Comparison of ENCODE assay signal across 11 cellular contexts in the genomic region with DNA sequence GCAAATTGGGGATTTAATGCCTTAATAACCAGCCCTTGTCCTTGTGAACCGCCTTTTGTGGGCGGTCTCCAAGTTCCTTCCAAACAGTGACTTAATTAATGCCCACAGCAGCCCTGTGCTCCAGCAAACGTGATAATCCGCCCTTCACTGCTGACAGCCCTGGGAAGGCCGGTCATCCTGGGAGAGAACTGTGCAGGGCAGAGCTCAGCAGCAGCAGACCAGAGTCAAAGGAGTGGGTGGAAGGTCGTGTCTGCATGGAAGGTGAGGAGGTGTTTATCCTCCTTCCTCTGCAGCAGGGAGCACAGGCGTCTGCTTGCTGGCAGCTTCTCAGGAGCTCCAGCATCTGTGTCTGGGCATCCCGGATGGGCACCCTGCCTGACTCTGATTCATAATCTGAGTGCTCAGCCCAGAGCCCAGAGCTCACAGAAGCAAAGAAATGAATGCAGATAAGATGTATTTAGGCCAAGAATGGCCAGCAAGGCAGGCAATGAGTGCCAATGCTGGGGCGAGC.
DNase-seq lines count a peak whose midpoint lies in the region; ATAC-seq lines count a peak whose summit lies in the region.
"Had no signal": no experiment of that assay in that cellular context is flagged by ENCODE, and none has a peak within 500 bp of the region (broad histone marks: within the 10 kb centered on the region; RNA-seq: fewer than 3 reads in every experiment).

No MANE protein-coding gene starts in this region.

- no peaks in the 10 kb centered on the region for H3K4me1 Mint-ChIP-seq in activated naive CD8-positive, alpha-beta T cell treated with anti-CD3 and anti-CD28 coated beads, Interleukin-2, amount 50 U/mL, for 24 hours

- peaks cover 3% of the 10 kb centered on the region for H3K9me3 Mint-ChIP-seq in activated naive CD8-positive, alpha-beta T cell treated with anti-CD3 and anti-CD28 coated beads, Interleukin-2, amount 50 U/mL, for 24 hours
- H3K9me3 Mint-ChIP-seq: T-helper 1 cell treated with Interleukin-12 subunit alpha and Interleukin-12 subunit beta and Interleukin-4 antibody, amounts not matched to agents 30 μg/mL and 1 μg/mL, for 36 hours had no signal

- peaks cover 7% of the 10 kb centered on the region for H3K27me3 Mint-ChIP-seq in activated naive CD8-positive, alpha-beta T cell treated with anti-CD3 and anti-CD28 coated beads, Interleukin-2, amount 50 U/mL, for 24 hours

- ATAC-seq in activated naive CD8-positive, alpha-beta T cell treated with anti-CD3 and anti-CD28 coated beads, Interleukin-2, amount 50 U/mL, for 24 hours = no peak
- ATAC-seq in GM18861 (IDR thresholded peaks at IDR 0.05; ENCODE audit: unreplicated experiment) = no peak
- ATAC-seq: GM12878 had no signal

- no peaks in the 10 kb centered on the region for H3K36me3 Mint-ChIP-seq in activated naive CD8-positive, alpha-beta T cell treated with anti-CD3 and anti-CD28 coated beads, Interleukin-2, amount 50 U/mL, for 24 hours (ENCODE audit: low read depth)

- H3K27ac Mint-ChIP-seq in activated naive CD8-positive, alpha-beta T cell treated with anti-CD3 and anti-CD28 coated beads, Interleukin-2, amount 50 U/mL, for 24 hours = no peak overlapping the region
- H3K27ac Mint-ChIP-seq: T-helper 1 cell treated with Interleukin-12 subunit alpha and Interleukin-12 subunit beta and Interleukin-4 antibody, amounts not matched to agents 30 μg/mL and 1 μg/mL, for 36 hours had no signal

- H3K4me3 Mint-ChIP-seq in activated naive CD8-positive, alpha-beta T cell treated with anti-CD3 and anti-CD28 coated beads, Interleukin-2, amount 50 U/mL, for 24 hours = no peak overlapping the region
- H3K4me3 Mint-ChIP-seq: T-helper 1 cell treated with Interleukin-12 subunit alpha and Interleukin-12 subunit beta and Interleukin-4 antibody, amounts not matched to agents 30 μg/mL and 1 μg/mL, for 36 hours had no signal

- peak; percentile 19 for DNase-seq in EL
- peak in 55 of 56 donors; percentile 23 to 94 (median 72) for DNase-seq in amygdala (lab: John Stamatoyannopoulos, UW)
- DNase-seq in globus pallidus (ENCODE audit: low spot score) = peak; percentile 91
- peak; percentile 87 for DNase-seq in pons (ENCODE audit: low spot score)
- DNase-seq in activated naive CD8-positive, alpha-beta T cell treated with anti-CD3 and anti-CD28 coated beads, Interleukin-2, amount 50 U/mL, for 24 hours = no peak
- no peak for DNase-seq in activated gamma-delta T cell (lab: John Stamatoyannopoulos, UW)
- DNase-seq in activated effector memory CD4-positive, alpha-beta T cell treated with anti-CD3 and anti-CD28 coated beads, Interleukin-2, amount 50 U/mL, for 16 hours = no peak
- DNase-seq: Caco-2 had no signal

Comparison
In these comparisons a context has a peak if more than half of its experiments do, and no peak if none do; other contexts are left out.
1. DNase-seq: peak in EL (single experiment), amygdala (55 of 56), globus pallidus (single experiment) and pons (single experiment); none in activated naive CD8-positive, alpha-beta T cell treated with anti-CD3 and anti-CD28 coated beads, Interleukin-2, amount 50 U/mL, for 24 hours (single experiment), activated gamma-delta T cell (single experiment) and activated effector memory CD4-positive, alpha-beta T cell treated with anti-CD3 and anti-CD28 coated beads, Interleukin-2, amount 50 U/mL, for 16 hours (single experiment).